16 cellular contexts compared by ENCODE assay signal in genomic region chr1:65514083-65514482, GRCh38.
DNase-seq lines count a peak whose midpoint lies in the region; ATAC-seq and TF ChIP-seq lines count a peak whose summit lies in the region.
"Had no signal": no experiment of that assay in that cellular context is flagged by ENCODE, and none has a peak within 500 bp of the region (broad histone marks: within the 10 kb centered on the region; RNA-seq: fewer than 3 reads in every experiment).

No MANE protein-coding gene starts in this region.

- intact Hi-C loops in MCF 10A (cut with micrococcal nuclease), result no loop called here
- intact Hi-C loops in breast epithelium (cut with DNase I; ENCODE audit: low total_unique reads), result no loop called here

- CTCF ChIA-PET in MCF 10A (lab: Yijun Ruan, JAX), result interaction anchor here (1.0 kb wide), 1 partner anchor 174 kb away, joined by 3 read pairs; no protein-coding TSS in a partner anchor

- peak overlapping the region; percentile 47 for H3K27ac Mint-ChIP-seq in MCF 10A (ENCODE audit: low read depth, unreplicated experiment)
- no peak overlapping the region for H3K27ac Mint-ChIP-seq in GM23338
- H3K27ac Mint-ChIP-seq in glutamatergic neuron (ENCODE audit: unreplicated experiment), result no peak overlapping the region
- H3K27ac Mint-ChIP-seq: activated CD8-positive, alpha-beta T cell treated with anti-CD3 and anti-CD28 coated beads, Interleukin-2, amount 10 ng/mL, durations not matched to agents 7 days and 5 days; IgD-negative memory B cell; natural killer cell treated with Interleukin-12 subunit alpha and Interleukin-12 subunit beta and Interleukin-15 and Interleukin-18, amount 100 ng/mL, for 72 hours; stimulated activated naive CD8-positive, alpha-beta T cell treated with anti-CD3 and anti-CD28 coated beads, Interleukin-15, amount 100 ng/mL, for 72 hours had no signal

- POLR2A ChIA-PET in MCF 10A (lab: Yijun Ruan, JAX), result interaction anchor here (1.0 kb wide), 1 partner anchor 33 kb away, joined by 3 read pairs; no protein-coding TSS in a partner anchor

- H3K4me3 Mint-ChIP-seq in MCF 10A (ENCODE audit: unreplicated experiment) (no peak overlapping the region), GM23338 (no peak overlapping the region), glutamatergic neuron (ENCODE audit: unreplicated experiment) (no peak overlapping the region)
- H3K4me3 Mint-ChIP-seq: activated CD8-positive, alpha-beta T cell treated with anti-CD3 and anti-CD28 coated beads, Interleukin-2, amount 10 ng/mL, durations not matched to agents 7 days and 5 days; central memory CD8-positive, alpha-beta T cell; IgD-negative memory B cell; natural killer cell treated with Interleukin-12 subunit alpha and Interleukin-12 subunit beta and Interleukin-15 and Interleukin-18, amount 100 ng/mL, for 72 hours; stimulated activated naive CD8-positive, alpha-beta T cell treated with anti-CD3 and anti-CD28 coated beads, Interleukin-15, amount 100 ng/mL, for 72 hours had no signal

- no peaks in the 10 kb centered on the region for H3K9me2 ChIP-seq in GM23338 (ENCODE audit: insufficient read depth)

- H3K36me3 Mint-ChIP-seq in MCF 10A (ENCODE audit: insufficient read depth, unreplicated experiment) (no peaks in the 10 kb centered on the region), GM23338 (ENCODE audit: low read depth) (no peaks in the 10 kb centered on the region), glutamatergic neuron (ENCODE audit: unreplicated experiment) (peaks cover 4% of the 10 kb centered on the region)
- H3K36me3 Mint-ChIP-seq: natural killer cell treated with Interleukin-12 subunit alpha and Interleukin-12 subunit beta and Interleukin-15 and Interleukin-18, amount 100 ng/mL, for 72 hours had no signal

- H3K27me3 Mint-ChIP-seq in MCF 10A (ENCODE audit: insufficient read depth, unreplicated experiment) (no peaks in the 10 kb centered on the region), GM23338 (ENCODE audit: insufficient read depth, low read depth, poor library complexity) (peaks cover 1% of the 10 kb centered on the region), glutamatergic neuron (ENCODE audit: unreplicated experiment) (no peaks in the 10 kb centered on the region)
- H3K27me3 Mint-ChIP-seq: IgD-negative memory B cell; natural killer cell treated with Interleukin-12 subunit alpha and Interleukin-12 subunit beta and Interleukin-15 and Interleukin-18, amount 100 ng/mL, for 72 hours; stimulated activated naive CD8-positive, alpha-beta T cell treated with anti-CD3 and anti-CD28 coated beads, Interleukin-15, amount 100 ng/mL, for 72 hours had no signal

- no peak overlapping the region for H3K4me3 ChIP-seq in breast epithelium
- H3K4me3 ChIP-seq in GM23338, result no peak overlapping the region

- no peak for TF ChIP-seq CTCF in MCF 10A (IDR thresholded peaks at IDR 0.05; ENCODE audit: unreplicated experiment)
- TF ChIP-seq CTCF in breast epithelium (IDR thresholded peaks at IDR 0.05), result no peak
- no peak for TF ChIP-seq CTCF in GM23338 (conservative IDR thresholded peaks at IDR 0.05; ENCODE audit: low read depth in 2 of 2)
- no peak for TF ChIP-seq CTCF in glutamatergic neuron (IDR thresholded peaks at IDR 0.05; ENCODE audit: partially characterized antibody, unreplicated experiment)

- H3F3A ChIP-seq in GM23338 (replicated peaks; ENCODE audit: low read depth), result no peaks in the 10 kb centered on the region

- BruUV-seq in MCF 10A (replicated peaks; lab: Mats Ljungman, UMichigan), result no TSS peak

- H3K27ac ChIP-seq in breast epithelium (no peak overlapping the region), GM23338 (ENCODE audit: low read depth) (no peak overlapping the region)
- H3K27ac ChIP-seq: RWPE1 had no signal

- H3K4me1 ChIP-seq in breast epithelium (no peaks in the 10 kb centered on the region), GM23338 (ENCODE audit: insufficient read depth) (peaks cover 12% of the 10 kb centered on the region; the same call in 1 of the 2 replicates)

- ATAC-seq in left lobe of liver (peak; percentile 66), GM23338 (no peak), GM21737 (IDR thresholded peaks at IDR 0.05; ENCODE audit: unreplicated experiment) (no peak)
- ATAC-seq: activated CD8-positive, alpha-beta T cell treated with anti-CD3 and anti-CD28 coated beads, Interleukin-2, amount 10 ng/mL, durations not matched to agents 7 days and 5 days; natural killer cell treated with Interleukin-12 subunit alpha and Interleukin-12 subunit beta and Interleukin-15 and Interleukin-18, amount 100 ng/mL, for 72 hours; stimulated activated naive CD8-positive, alpha-beta T cell treated with anti-CD3 and anti-CD28 coated beads, Interleukin-15, amount 100 ng/mL, for 72 hours had no signal

- H3K9me3 Mint-ChIP-seq in MCF 10A (ENCODE audit: unreplicated experiment) (no peaks in the 10 kb centered on the region), GM23338 (no peaks in the 10 kb centered on the region), glutamatergic neuron (ENCODE audit: unreplicated experiment) (no peaks in the 10 kb centered on the region)
- H3K9me3 Mint-ChIP-seq: central memory CD8-positive, alpha-beta T cell; stimulated activated naive CD8-positive, alpha-beta T cell treated with anti-CD3 and anti-CD28 coated beads, Interleukin-15, amount 100 ng/mL, for 72 hours had no signal

- DNase-seq in MCF 10A (ENCODE audit: unreplicated experiment), result peak; percentile 71
- no peak for DNase-seq in breast epithelium (ENCODE audit: low spot score in 2 of 2)
- DNase-seq in amniotic stem cell (lab: John Stamatoyannopoulos, UW), result peak; percentile 38
- peak; percentile 59 for DNase-seq in left lobe of liver (ENCODE audit: low spot score)
- no peak for DNase-seq in GM23338 (ENCODE audit: low spot score)
- DNase-seq in glutamatergic neuron, result no peak
- no peak for DNase-seq in erythroblast (lab: John Stamatoyannopoulos, UW)
- DNase-seq: activated CD8-positive, alpha-beta T cell treated with anti-CD3 and anti-CD28 coated beads, Interleukin-2, amount 10 ng/mL, durations not matched to agents 7 days and 5 days; NCI-H1092; stimulated activated naive CD8-positive, alpha-beta T cell treated with anti-CD3 and anti-CD28 coated beads, Interleukin-15, amount 100 ng/mL, for 72 hours; T-helper 1 cell had no signal

- H4K20me1 ChIP-seq in GM23338 (replicated peaks; ENCODE audit: insufficient read depth), result no peaks in the 10 kb centered on the region

- peaks cover 12% of the 10 kb centered on the region for H3K4me1 Mint-ChIP-seq in MCF 10A (ENCODE audit: insufficient read depth, unreplicated experiment)
- H3K4me1 Mint-ChIP-seq in GM23338, result peaks cover 14% of the 10 kb centered on the region; the same call in 2 of the 3 replicates
- H3K4me1 Mint-ChIP-seq in glutamatergic neuron (ENCODE audit: low read depth, unreplicated experiment), result peaks cover 7% of the 10 kb centered on the region
- H3K4me1 Mint-ChIP-seq: central memory CD8-positive, alpha-beta T cell; IgD-negative memory B cell; stimulated activated naive CD8-positive, alpha-beta T cell treated with anti-CD3 and anti-CD28 coated beads, Interleukin-15, amount 100 ng/mL, for 72 hours had no signal

- H3K9me3 ChIP-seq in breast epithelium, result no peaks in the 10 kb centered on the region

- H3K4me2 ChIP-seq in GM23338, result no peak overlapping the region

- H3K27me3 ChIP-seq in breast epithelium (no peaks in the 10 kb centered on the region), GM23338 (ENCODE audit: insufficient read depth) (no peaks in the 10 kb centered on the region)

- H3K79me2 ChIP-seq in GM23338 (replicated peaks; ENCODE audit: insufficient read depth), result no peaks in the 10 kb centered on the region

- no peak for TF ChIP-seq POLR2A in breast epithelium (IDR thresholded peaks at IDR 0.05)
- TF ChIP-seq POLR2A in erythroblast (IDR thresholded peaks at IDR 0.05; ENCODE audit: low read length), result no peak

- H3K36me3 ChIP-seq in breast epithelium (no peaks in the 10 kb centered on the region), GM23338 (ENCODE audit: insufficient read depth) (no peaks in the 10 kb centered on the region)

- H2AFZ ChIP-seq in GM23338, result no peak overlapping the region

TF ChIP-seq in GM23338, 12 proteins besides CTCF, POLR2A, EP300 and RAD21:
- TF ChIP-seq JUNB (IDR thresholded peaks at IDR 0.05; ENCODE audit: unreplicated experiment) (no peak), POLR2AphosphoS5 (IDR thresholded peaks at IDR 0.05; ENCODE audit: low read depth) (no peak), NANOG (IDR thresholded peaks at IDR 0.05; ENCODE audit: borderline replicate concordance) (no peak), ETS1 (IDR thresholded peaks at IDR 0.05) (no peak)

Comparison
In these comparisons a context has a peak if more than half of its experiments do, and no peak if none do; other contexts are left out.
1. DNase-seq: peak in MCF 10A (single experiment), amniotic stem cell (single experiment) and left lobe of liver (single experiment); none in breast epithelium (0 of 2), GM23338 (single experiment), glutamatergic neuron (single experiment) and erythroblast (0 of 2).